Comparison of ENCODE assay signal across 8 cellular contexts in the genomic region with DNA sequence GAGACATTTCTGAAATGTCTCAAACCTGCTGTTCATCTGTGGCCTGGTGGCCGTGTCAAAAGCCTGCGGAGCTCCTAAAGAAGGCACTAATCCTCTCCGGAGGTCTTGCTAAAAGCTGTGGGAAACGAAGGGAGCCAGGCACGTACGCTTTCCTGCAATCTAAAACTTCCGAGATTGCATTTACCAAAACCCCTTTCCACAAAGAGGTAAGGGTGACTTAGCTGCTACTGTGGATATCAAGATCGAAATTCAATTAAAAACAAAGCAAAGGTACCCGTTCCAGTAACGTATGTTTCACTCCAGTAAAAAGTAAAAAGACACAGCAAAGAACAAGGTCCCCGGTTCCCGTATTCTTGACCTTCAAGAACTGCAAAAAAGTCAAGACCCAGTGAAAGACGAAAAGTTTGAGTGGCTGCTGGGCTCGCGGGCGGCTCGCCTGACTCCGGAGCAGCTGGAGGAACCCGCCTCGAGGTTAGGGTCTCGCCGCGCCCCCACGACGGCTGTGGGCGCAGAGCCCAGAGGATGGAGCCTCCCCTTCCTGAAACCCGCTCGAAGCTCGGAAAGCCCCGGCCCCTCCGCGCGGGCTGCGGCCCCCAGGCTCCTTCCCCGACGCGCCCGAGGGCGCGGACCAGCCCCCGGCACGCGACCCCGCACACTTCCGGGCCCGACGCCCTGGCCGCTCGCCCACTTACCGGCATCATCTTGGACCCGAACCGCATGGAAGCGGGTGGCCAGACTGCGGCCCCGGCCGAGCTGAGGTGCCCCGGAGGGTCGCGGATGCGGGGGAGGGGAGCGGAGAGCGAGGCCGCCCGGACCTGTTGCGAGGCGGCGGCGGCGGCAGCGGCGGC. TPM values are rescaled to one million over a fixed set of nuclear protein-coding genes. Genes with fewer than 3 reads are reported as not detected.
A peak's percentile ranks its signal among the peaks of the same experiment; 100 is the strongest.
DNase-seq lines count a peak whose midpoint lies in the region; ATAC-seq and TF ChIP-seq lines count a peak whose summit lies in the region.

No MANE protein-coding gene starts in this region.

- peaks cover 32% of the 10 kb centered on the region for H3K4me1 Mint-ChIP-seq in T-helper 2 cell treated with Interferon-gamma antibody and Interleukin-4, amounts not matched to agents 5 μg/mL and 100 μg/mL, for 36 hours (ENCODE audit: low read depth)
- H3K4me1 Mint-ChIP-seq in immature natural killer cell = peaks cover 30 to 43% of the 10 kb centered on the region in 2 donors

- no peaks in the 10 kb centered on the region for H3K27me3 ChIP-seq in DND-41 (ENCODE audit: insufficient read depth, low read length, poor library complexity)
- H3K27me3 ChIP-seq in Karpas-422 (ENCODE audit: low read length) = 0 out of 2 replicates have a peak, but pooled peaks cover 3% of the 10 kb centered on the region
- no peaks in the 10 kb centered on the region for H3K27me3 ChIP-seq in body of pancreas

- H4K20me1 ChIP-seq in DND-41 (ENCODE audit: insufficient read depth, low read length) (peaks cover 11% of the 10 kb centered on the region; the same call in 1 of the 2 replicates), Karpas-422 (ENCODE audit: insufficient read depth, low read depth, low read length) (no peaks in the 10 kb centered on the region)

- no peak for TF ChIP-seq CTCF in DND-41 (IDR thresholded peaks at IDR 0.05; ENCODE audit: borderline replicate concordance, extremely low read depth, low read length, poor library complexity, severe bottlenecking)
- TF ChIP-seq CTCF in body of pancreas (IDR thresholded peaks at IDR 0.05) = no peak

- 0 to 1% methylated on average over 26 to 70 of the region's 71 CpGs for WGBS in body of pancreas, 2 donors

- peak in 2 of 3 donors; percentile 27 to 37 for TF ChIP-seq POLR2A in body of pancreas (IDR thresholded peaks at IDR 0.05)

- peaks cover 5% of the 10 kb centered on the region for H3K36me3 Mint-ChIP-seq in T-helper 2 cell treated with Interferon-gamma antibody and Interleukin-4, amounts not matched to agents 5 μg/mL and 100 μg/mL, for 36 hours (ENCODE audit: low read depth)
- no peaks in the 10 kb centered on the region for H3K36me3 Mint-ChIP-seq in immature natural killer cell

- H3K27ac Mint-ChIP-seq in T-helper 2 cell treated with Interferon-gamma antibody and Interleukin-4, amounts not matched to agents 5 μg/mL and 100 μg/mL, for 36 hours = peak overlapping the region; percentile 95
- peak overlapping the region; percentile 91 to 98 (median 96) for H3K27ac Mint-ChIP-seq in immature natural killer cell

- H3K9me2 ChIP-seq in Karpas-422 (replicated peaks; ENCODE audit: insufficient read depth, low read length) = no peaks in the 10 kb centered on the region; the same call in 1 of the 2 replicates

- H3K27me3 Mint-ChIP-seq in T-helper 2 cell treated with Interferon-gamma antibody and Interleukin-4, amounts not matched to agents 5 μg/mL and 100 μg/mL, for 36 hours (ENCODE audit: low read depth) = peaks cover 6% of the 10 kb centered on the region
- peaks cover 13 to 29% (median 14%) of the 10 kb centered on the region in 3 donors for H3K27me3 Mint-ChIP-seq in immature natural killer cell (ENCODE audit: low read depth in 3 of 3)

- H3K9me3 ChIP-seq in DND-41 (ENCODE audit: insufficient read depth, low read length, severe bottlenecking) (no peaks in the 10 kb centered on the region), Karpas-422 (ENCODE audit: low read length) (no peaks in the 10 kb centered on the region), body of pancreas (no peaks in the 10 kb centered on the region)

- intact Hi-C loops in body of pancreas (cut with DNase I) = no loop called here

- peak overlapping the region; percentile 87 for H3K4me2 ChIP-seq in DND-41 (ENCODE audit: insufficient read depth, low read length)
- H3K4me2 ChIP-seq in Karpas-422 (ENCODE audit: low read depth, low read length, poor library complexity, severe bottlenecking) = peak overlapping the region; percentile 91

- H3K79me2 ChIP-seq in DND-41 (ENCODE audit: insufficient read depth, low read length) = peaks cover 55% of the 10 kb centered on the region
- no peaks in the 10 kb centered on the region for H3K79me2 ChIP-seq in Karpas-422 (ENCODE audit: low read length)

- peak overlapping the region; percentile 80 for H2AFZ ChIP-seq in DND-41 (ENCODE audit: low read depth, low read length)
- H2AFZ ChIP-seq in Karpas-422 (ENCODE audit: low read length) = peak overlapping the region; percentile 91

- ATAC-seq in DND-41 (ENCODE audit: insufficient read depth, low read depth) (peak; percentile 58), GM21576 (IDR thresholded peaks at IDR 0.05; ENCODE audit: unreplicated experiment) (peak; percentile 19), body of pancreas (peak; percentile 24)

- no peaks in the 10 kb centered on the region; the same call in 1 of the 2 replicates for H3K36me3 ChIP-seq in DND-41 (ENCODE audit: insufficient read depth, low read length)
- H3K36me3 ChIP-seq in Karpas-422 (ENCODE audit: insufficient read depth, low read length) = no peaks in the 10 kb centered on the region
- no peaks in the 10 kb centered on the region for H3K36me3 ChIP-seq in body of pancreas (replicated peaks in 1 of 2; ENCODE audit: insufficient read depth in 1 of 2, low read depth in 2 of 2)

- H3K9me3 Mint-ChIP-seq in T-helper 2 cell treated with Interferon-gamma antibody and Interleukin-4, amounts not matched to agents 5 μg/mL and 100 μg/mL, for 36 hours = peaks cover 5% of the 10 kb centered on the region
- H3K9me3 Mint-ChIP-seq in immature natural killer cell = no peaks in the 10 kb centered on the region

- H3K4me1 ChIP-seq in DND-41 (ENCODE audit: insufficient read depth, low read length) (peaks cover 35% of the 10 kb centered on the region), Karpas-422 (ENCODE audit: low read length) (peaks cover 16% of the 10 kb centered on the region), body of pancreas (peaks cover 39% of the 10 kb centered on the region)

- H3K4me3 Mint-ChIP-seq in T-helper 2 cell treated with Interferon-gamma antibody and Interleukin-4, amounts not matched to agents 5 μg/mL and 100 μg/mL, for 36 hours = peak overlapping the region; percentile 93
- H3K4me3 Mint-ChIP-seq in immature natural killer cell = peak overlapping the region; percentile 92 to 97 (median 93)

- peak overlapping the region; percentile 99 for H3K9ac ChIP-seq in DND-41 (ENCODE audit: low read depth, low read length)
- peak overlapping the region; percentile 72 for H3K9ac ChIP-seq in Karpas-422 (ENCODE audit: low read length)

- peak; percentile 65 for DNase-seq in DND-41
- DNase-seq in Karpas-422 = no peak
- peak; percentile 59 for DNase-seq in T-helper 2 cell treated with Interferon-gamma antibody and Interleukin-4, amounts not matched to agents 5 μg/mL and 100 μg/mL, for 36 hours (ENCODE audit: low spot score)
- peak; percentile 61 to 65 (median 64) for DNase-seq in body of pancreas
- DNase-seq in immature natural killer cell = peak; percentile 71 to 74 (median 72)
- DNase-seq in stimulated activated CD4-positive, alpha-beta T cell treated with anti-CD3 and anti-CD28 coated beads, Interleukin-12 subunit alpha, Interleukin-12 subunit beta, amount 100 ng/mL, for 4 hours = peak; percentile 48
- DNase-seq in occipital lobe (lab: John Stamatoyannopoulos, UW) = no peak

- H3K27ac ChIP-seq in DND-41 (ENCODE audit: low read length) (peak overlapping the region; percentile 82), Karpas-422 (ENCODE audit: low read length) (no peak overlapping the region), body of pancreas (peak overlapping the region; percentile 97 to 99 (median 98))

- H3K4me3 ChIP-seq in DND-41 (ENCODE audit: low read depth in 1 of 2, low read length in 2 of 2) (peak overlapping the region; percentile 68 to 77), Karpas-422 (ENCODE audit: low read length) (peak overlapping the region; percentile 59; the same call in 1 of the 2 replicates), body of pancreas (peak overlapping the region; percentile 24 to 45)

RNA-seq across cellular contexts. Expression of a gene that starts 0.6 kb away (rescaled TPM):
- 0.72 and 1.5 TPM in 2 replicates for total RNA-seq in Karpas-422 (2014; rRNA removed; shearing (Covaris generic); ENCODE audit: low replicate concordance)
- 10 to 100 TPM; 22.3 to 30.0 TPM for total RNA-seq in body of pancreas
- 10 to 100 TPM in 1 of 3 donors, 1 to 10 TPM in 2; 3.5 to 16.7 (median 5.2) TPM for polyA plus RNA-seq in immature natural killer cell
- 36.3 TPM for total RNA-seq in occipital lobe

Comparison
In these comparisons a context has a peak if more than half of its experiments do, and no peak if none do; other contexts are left out.
1. DNase-seq: peak in DND-41 (single experiment), T-helper 2 cell treated with Interferon-gamma antibody and Interleukin-4, amounts not matched to agents 5 μg/mL and 100 μg/mL, for 36 hours (single experiment), body of pancreas (4 of 4), immature natural killer cell (3 of 3) and stimulated activated CD4-positive, alpha-beta T cell treated with anti-CD3 and anti-CD28 coated beads, Interleukin-12 subunit alpha, Interleukin-12 subunit beta, amount 100 ng/mL, for 4 hours (single experiment); none in Karpas-422 (single experiment) and occipital lobe (single experiment).
2. Peak in every context shown above with its lines, with median percentiles within 50 percentile points of each other: ATAC-seq and H3K4me3 ChIP-seq.